2 cellular contexts compared by ENCODE assay signal in genomic region chr16:88515405-88515804, GRCh38.
TF ChIP-seq lines count a peak whose summit lies in the region.

No MANE protein-coding gene starts in this region.

TF ChIP-seq in HepG2, 621 proteins besides CTCF, POLR2A, EP300 and RAD21 (continued from another document):
- TF ChIP-seq ZKSCAN5 (CRISPR knock-in tag; IDR thresholded peaks at IDR 0.05) (no peak), RAD51 (IDR thresholded peaks at IDR 0.05; ENCODE audit: borderline replicate concordance) (no peak), NONO (IDR thresholded peaks at IDR 0.05) (no peak), NONO (CRISPR knock-in tag; conservative IDR thresholded peaks at IDR 0.05) (0 out of 2 replicates have a peak, but pooled peaks have one; percentile 30), MAZ (IDR thresholded peaks at IDR 0.05; ENCODE audit: borderline replicate concordance, low read depth, low read length) (no peak), MAZ (CRISPR knock-in tag; IDR thresholded peaks at IDR 0.05; ENCODE audit: low read depth) (0 out of 2 replicates have a peak, but pooled peaks have one; percentile 25), ZNF441 (CRISPR knock-in tag; IDR thresholded peaks at IDR 0.05; ENCODE audit: borderline replicate concordance) (no peak), JUNB (CRISPR knock-in tag; IDR thresholded peaks at IDR 0.05; ENCODE audit: borderline replicate concordance) (no peak), SP2 (CRISPR knock-in tag; IDR thresholded peaks at IDR 0.05) (no peak), CC2D1A (CRISPR knock-in tag; IDR thresholded peaks at IDR 0.05) (no peak), ZNF274 (CRISPR knock-in tag; IDR thresholded peaks at IDR 0.05) (no peak), FOXO1 (CRISPR knock-in tag; IDR thresholded peaks at IDR 0.05) (no peak), KMT2B (CRISPR knock-in tag; IDR thresholded peaks at IDR 0.05) (no peak), HNRNPL (IDR thresholded peaks at IDR 0.05; ENCODE audit: low read depth, low read length) (no peak), TRIM24 (CRISPR knock-in tag; IDR thresholded peaks at IDR 0.05) (0 out of 2 replicates have a peak, but pooled peaks have one; percentile 13), ZBTB39 (CRISPR knock-in tag; IDR thresholded peaks at IDR 0.05) (no peak), ZNF337 (CRISPR knock-in tag; IDR thresholded peaks at IDR 0.05; ENCODE audit: borderline replicate concordance, low read depth) (no peak)
- TF ChIP-seq, protein P1, sequence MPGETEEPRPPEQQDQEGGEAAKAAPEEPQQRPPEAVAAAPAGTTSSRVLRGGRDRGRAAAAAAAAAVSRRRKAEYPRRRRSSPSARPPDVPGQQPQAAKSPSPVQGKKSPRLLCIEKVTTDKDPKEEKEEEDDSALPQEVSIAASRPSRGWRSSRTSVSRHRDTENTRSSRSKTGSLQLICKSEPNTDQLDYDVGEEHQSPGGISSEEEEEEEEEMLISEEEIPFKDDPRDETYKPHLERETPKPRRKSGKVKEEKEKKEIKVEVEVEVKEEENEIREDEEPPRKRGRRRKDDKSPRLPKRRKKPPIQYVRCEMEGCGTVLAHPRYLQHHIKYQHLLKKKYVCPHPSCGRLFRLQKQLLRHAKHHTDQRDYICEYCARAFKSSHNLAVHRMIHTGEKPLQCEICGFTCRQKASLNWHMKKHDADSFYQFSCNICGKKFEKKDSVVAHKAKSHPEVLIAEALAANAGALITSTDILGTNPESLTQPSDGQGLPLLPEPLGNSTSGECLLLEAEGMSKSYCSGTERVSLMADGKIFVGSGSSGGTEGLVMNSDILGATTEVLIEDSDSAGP (CRISPR knock-in tag; IDR thresholded peaks at IDR 0.05; ENCODE audit: borderline replicate concordance) = no peak

TF ChIP-seq in GM23338, 12 proteins besides CTCF, POLR2A, EP300 and RAD21:
- TF ChIP-seq, protein P2, sequence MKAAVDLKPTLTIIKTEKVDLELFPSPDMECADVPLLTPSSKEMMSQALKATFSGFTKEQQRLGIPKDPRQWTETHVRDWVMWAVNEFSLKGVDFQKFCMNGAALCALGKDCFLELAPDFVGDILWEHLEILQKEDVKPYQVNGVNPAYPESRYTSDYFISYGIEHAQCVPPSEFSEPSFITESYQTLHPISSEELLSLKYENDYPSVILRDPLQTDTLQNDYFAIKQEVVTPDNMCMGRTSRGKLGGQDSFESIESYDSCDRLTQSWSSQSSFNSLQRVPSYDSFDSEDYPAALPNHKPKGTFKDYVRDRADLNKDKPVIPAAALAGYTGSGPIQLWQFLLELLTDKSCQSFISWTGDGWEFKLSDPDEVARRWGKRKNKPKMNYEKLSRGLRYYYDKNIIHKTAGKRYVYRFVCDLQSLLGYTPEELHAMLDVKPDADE (IDR thresholded peaks at IDR 0.05) = no peak
- TF ChIP-seq STAT1 (IDR thresholded peaks at IDR 0.05; ENCODE audit: unreplicated experiment) (no peak), JUNB (IDR thresholded peaks at IDR 0.05; ENCODE audit: unreplicated experiment) (no peak), ZNF114 (CRISPR knock-in tag; IDR thresholded peaks at IDR 0.05) (no peak), POLR2AphosphoS5 (IDR thresholded peaks at IDR 0.05; ENCODE audit: low read depth) (no peak), NANOG (IDR thresholded peaks at IDR 0.05; ENCODE audit: borderline replicate concordance) (no peak), EZH2 (IDR thresholded peaks at IDR 0.05; ENCODE audit: low read depth, unreplicated experiment) (no peak), CREB1 (CRISPR knock-in tag; IDR thresholded peaks at IDR 0.05; ENCODE audit: low read depth) (no peak), EZH2phosphoT487 (IDR thresholded peaks at IDR 0.05; ENCODE audit: unreplicated experiment) (no peak), ZNF331 (CRISPR knock-in tag; IDR thresholded peaks at IDR 0.05; ENCODE audit: low read depth) (no peak)
- TF ChIP-seq, protein P3, sequence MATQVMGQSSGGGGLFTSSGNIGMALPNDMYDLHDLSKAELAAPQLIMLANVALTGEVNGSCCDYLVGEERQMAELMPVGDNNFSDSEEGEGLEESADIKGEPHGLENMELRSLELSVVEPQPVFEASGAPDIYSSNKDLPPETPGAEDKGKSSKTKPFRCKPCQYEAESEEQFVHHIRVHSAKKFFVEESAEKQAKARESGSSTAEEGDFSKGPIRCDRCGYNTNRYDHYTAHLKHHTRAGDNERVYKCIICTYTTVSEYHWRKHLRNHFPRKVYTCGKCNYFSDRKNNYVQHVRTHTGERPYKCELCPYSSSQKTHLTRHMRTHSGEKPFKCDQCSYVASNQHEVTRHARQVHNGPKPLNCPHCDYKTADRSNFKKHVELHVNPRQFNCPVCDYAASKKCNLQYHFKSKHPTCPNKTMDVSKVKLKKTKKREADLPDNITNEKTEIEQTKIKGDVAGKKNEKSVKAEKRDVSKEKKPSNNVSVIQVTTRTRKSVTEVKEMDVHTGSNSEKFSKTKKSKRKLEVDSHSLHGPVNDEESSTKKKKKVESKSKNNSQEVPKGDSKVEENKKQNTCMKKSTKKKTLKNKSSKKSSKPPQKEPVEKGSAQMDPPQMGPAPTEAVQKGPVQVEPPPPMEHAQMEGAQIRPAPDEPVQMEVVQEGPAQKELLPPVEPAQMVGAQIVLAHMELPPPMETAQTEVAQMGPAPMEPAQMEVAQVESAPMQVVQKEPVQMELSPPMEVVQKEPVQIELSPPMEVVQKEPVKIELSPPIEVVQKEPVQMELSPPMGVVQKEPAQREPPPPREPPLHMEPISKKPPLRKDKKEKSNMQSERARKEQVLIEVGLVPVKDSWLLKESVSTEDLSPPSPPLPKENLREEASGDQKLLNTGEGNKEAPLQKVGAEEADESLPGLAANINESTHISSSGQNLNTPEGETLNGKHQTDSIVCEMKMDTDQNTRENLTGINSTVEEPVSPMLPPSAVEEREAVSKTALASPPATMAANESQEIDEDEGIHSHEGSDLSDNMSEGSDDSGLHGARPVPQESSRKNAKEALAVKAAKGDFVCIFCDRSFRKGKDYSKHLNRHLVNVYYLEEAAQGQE (IDR thresholded peaks at IDR 0.05; ENCODE audit: unreplicated experiment) = no peak
- TF ChIP-seq, protein P4, sequence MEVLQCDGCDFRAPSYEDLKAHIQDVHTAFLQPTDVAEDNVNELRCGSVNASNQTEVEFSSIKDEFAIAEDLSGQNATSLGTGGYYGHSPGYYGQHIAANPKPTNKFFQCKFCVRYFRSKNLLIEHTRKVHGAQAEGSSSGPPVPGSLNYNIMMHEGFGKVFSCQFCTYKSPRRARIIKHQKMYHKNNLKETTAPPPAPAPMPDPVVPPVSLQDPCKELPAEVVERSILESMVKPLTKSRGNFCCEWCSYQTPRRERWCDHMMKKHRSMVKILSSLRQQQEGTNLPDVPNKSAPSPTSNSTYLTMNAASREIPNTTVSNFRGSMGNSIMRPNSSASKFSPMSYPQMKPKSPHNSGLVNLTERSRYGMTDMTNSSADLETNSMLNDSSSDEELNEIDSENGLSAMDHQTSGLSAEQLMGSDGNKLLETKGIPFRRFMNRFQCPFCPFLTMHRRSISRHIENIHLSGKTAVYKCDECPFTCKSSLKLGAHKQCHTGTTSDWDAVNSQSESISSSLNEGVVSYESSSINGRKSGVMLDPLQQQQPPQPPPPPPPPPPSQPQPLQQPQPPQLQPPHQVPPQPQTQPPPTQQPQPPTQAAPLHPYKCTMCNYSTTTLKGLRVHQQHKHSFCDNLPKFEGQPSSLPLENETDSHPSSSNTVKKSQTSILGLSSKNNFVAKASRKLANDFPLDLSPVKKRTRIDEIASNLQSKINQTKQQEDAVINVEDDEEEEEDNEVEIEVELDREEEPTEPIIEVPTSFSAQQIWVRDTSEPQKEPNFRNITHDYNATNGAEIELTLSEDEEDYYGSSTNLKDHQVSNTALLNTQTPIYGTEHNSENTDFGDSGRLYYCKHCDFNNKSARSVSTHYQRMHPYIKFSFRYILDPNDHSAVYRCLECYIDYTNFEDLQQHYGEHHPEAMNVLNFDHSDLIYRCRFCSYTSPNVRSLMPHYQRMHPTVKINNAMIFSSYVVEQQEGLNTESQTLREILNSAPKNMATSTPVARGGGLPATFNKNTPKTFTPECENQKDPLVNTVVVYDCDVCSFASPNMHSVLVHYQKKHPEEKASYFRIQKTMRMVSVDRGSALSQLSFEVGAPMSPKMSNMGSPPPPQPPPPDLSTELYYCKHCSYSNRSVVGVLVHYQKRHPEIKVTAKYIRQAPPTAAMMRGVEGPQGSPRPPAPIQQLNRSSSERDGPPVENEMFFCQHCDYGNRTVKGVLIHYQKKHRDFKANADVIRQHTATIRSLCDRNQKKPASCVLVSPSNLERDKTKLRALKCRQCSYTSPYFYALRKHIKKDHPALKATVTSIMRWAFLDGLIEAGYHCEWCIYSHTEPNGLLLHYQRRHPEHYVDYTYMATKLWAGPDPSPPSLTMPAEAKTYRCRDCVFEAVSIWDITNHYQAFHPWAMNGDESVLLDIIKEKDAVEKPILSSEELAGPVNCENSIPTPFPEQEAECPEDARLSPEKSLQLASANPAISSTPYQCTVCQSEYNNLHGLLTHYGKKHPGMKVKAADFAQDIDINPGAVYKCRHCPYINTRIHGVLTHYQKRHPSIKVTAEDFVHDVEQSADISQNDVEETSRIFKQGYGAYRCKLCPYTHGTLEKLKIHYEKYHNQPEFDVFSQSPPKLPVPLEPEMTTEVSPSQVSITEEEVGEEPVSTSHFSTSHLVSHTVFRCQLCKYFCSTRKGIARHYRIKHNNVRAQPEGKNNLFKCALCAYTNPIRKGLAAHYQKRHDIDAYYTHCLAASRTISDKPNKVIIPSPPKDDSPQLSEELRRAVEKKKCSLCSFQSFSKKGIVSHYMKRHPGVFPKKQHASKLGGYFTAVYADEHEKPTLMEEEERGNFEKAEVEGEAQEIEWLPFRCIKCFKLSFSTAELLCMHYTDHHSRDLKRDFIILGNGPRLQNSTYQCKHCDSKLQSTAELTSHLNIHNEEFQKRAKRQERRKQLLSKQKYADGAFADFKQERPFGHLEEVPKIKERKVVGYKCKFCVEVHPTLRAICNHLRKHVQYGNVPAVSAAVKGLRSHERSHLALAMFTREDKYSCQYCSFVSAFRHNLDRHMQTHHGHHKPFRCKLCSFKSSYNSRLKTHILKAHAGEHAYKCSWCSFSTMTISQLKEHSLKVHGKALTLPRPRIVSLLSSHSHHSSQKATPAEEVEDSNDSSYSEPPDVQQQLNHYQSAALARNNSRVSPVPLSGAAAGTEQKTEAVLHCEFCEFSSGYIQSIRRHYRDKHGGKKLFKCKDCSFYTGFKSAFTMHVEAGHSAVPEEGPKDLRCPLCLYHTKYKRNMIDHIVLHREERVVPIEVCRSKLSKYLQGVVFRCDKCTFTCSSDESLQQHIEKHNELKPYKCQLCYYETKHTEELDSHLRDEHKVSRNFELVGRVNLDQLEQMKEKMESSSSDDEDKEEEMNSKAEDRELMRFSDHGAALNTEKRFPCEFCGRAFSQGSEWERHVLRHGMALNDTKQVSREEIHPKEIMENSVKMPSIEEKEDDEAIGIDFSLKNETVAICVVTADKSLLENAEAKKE (CRISPR knock-in tag; IDR thresholded peaks at IDR 0.05) = no peak
TF ChIP-seq in GM23338: peak in this region for 0.
